25 cellular contexts compared by ENCODE assay signal in genomic region chr7:45129906-45130305, GRCh38. TPM values are rescaled to one million over a fixed set of nuclear protein-coding genes. Genes with fewer than 3 reads are reported as not detected.
DNase-seq lines count a peak whose midpoint lies in the region; ATAC-seq and TF ChIP-seq lines count a peak whose summit lies in the region.
"Had no signal": no experiment of that assay in that cellular context is flagged by ENCODE, and none has a peak within 500 bp of the region (broad histone marks: within the 10 kb centered on the region; RNA-seq: fewer than 3 reads in every experiment).

No MANE protein-coding gene starts in this region.

- no peak overlapping the region for H3K4me3 Mint-ChIP-seq in CD4-positive, alpha-beta memory T cell
- no peak overlapping the region for H3K4me3 Mint-ChIP-seq in activated T-helper 17 cell treated with anti-CD3 and anti-CD28 coated beads, Interleukin-2, amount 50 U/mL, for 72 hours
- peak overlapping the region; percentile 65 for H3K4me3 Mint-ChIP-seq in neural progenitor cell
- no peak overlapping the region for H3K4me3 Mint-ChIP-seq in stimulated activated naive CD8-positive, alpha-beta T cell treated with anti-CD3 and anti-CD28 coated beads, Interleukin-15, Interleukin-2, amounts not matched to agents 100 ng/mL and 50 ng/mL, for 24 hours

- no peaks in the 10 kb centered on the region for H3K36me3 Mint-ChIP-seq in CD4-positive, alpha-beta memory T cell
- no peaks in the 10 kb centered on the region for H3K36me3 Mint-ChIP-seq in activated T-helper 17 cell treated with anti-CD3 and anti-CD28 coated beads, Interleukin-2, amount 50 U/mL, for 72 hours (ENCODE audit: low read depth)
- H3K36me3 Mint-ChIP-seq in neural progenitor cell: no peaks in the 10 kb centered on the region
- no peaks in the 10 kb centered on the region for H3K36me3 Mint-ChIP-seq in stimulated activated naive CD8-positive, alpha-beta T cell treated with anti-CD3 and anti-CD28 coated beads, Interleukin-15, Interleukin-2, amounts not matched to agents 100 ng/mL and 50 ng/mL, for 24 hours (ENCODE audit: low read depth)

- H3K36me3 ChIP-seq in CD4-positive, alpha-beta memory T cell (ENCODE audit: insufficient read depth, low read length): no peaks in the 10 kb centered on the region
- H3K36me3 ChIP-seq in neural progenitor cell: no peaks in the 10 kb centered on the region

- no peak overlapping the region for H2AFZ ChIP-seq in neural progenitor cell (replicated peaks)

- H3K9ac ChIP-seq in neural progenitor cell: no peak overlapping the region
- H3K9ac ChIP-seq: KMS-11, SK-N-SH had no signal

- TF ChIP-seq CTCF in neural progenitor cell (IDR thresholded peaks at IDR 0.05): no peak

- H3K9me3 Mint-ChIP-seq in CD4-positive, alpha-beta memory T cell: no peaks in the 10 kb centered on the region
- no peaks in the 10 kb centered on the region for H3K9me3 Mint-ChIP-seq in activated T-helper 17 cell treated with anti-CD3 and anti-CD28 coated beads, Interleukin-2, amount 50 U/mL, for 72 hours
- no peaks in the 10 kb centered on the region for H3K9me3 Mint-ChIP-seq in neural progenitor cell
- H3K9me3 Mint-ChIP-seq in stimulated activated naive CD8-positive, alpha-beta T cell treated with anti-CD3 and anti-CD28 coated beads, Interleukin-15, Interleukin-2, amounts not matched to agents 100 ng/mL and 50 ng/mL, for 24 hours: no peaks in the 10 kb centered on the region
- H3K9me3 Mint-ChIP-seq: IgD-negative memory B cell had no signal

- H3K4me1 ChIP-seq in CD4-positive, alpha-beta memory T cell (ENCODE audit: insufficient read depth, low read length): no peaks in the 10 kb centered on the region
- no peaks in the 10 kb centered on the region for H3K4me1 ChIP-seq in neural progenitor cell

- H3K79me2 ChIP-seq in neural progenitor cell (ENCODE audit: low read depth): no peaks in the 10 kb centered on the region

- H3K27ac Mint-ChIP-seq in CD4-positive, alpha-beta memory T cell: peak overlapping the region in 4 of 7 donors; percentile 17 to 64 (median 37)
- peak overlapping the region; percentile 21 for H3K27ac Mint-ChIP-seq in activated T-helper 17 cell treated with anti-CD3 and anti-CD28 coated beads, Interleukin-2, amount 50 U/mL, for 72 hours
- peak overlapping the region; percentile 95 for H3K27ac Mint-ChIP-seq in neural progenitor cell
- H3K27ac Mint-ChIP-seq in stimulated activated naive CD8-positive, alpha-beta T cell treated with anti-CD3 and anti-CD28 coated beads, Interleukin-15, Interleukin-2, amounts not matched to agents 100 ng/mL and 50 ng/mL, for 24 hours: peak overlapping the region; percentile 19
- H3K27ac Mint-ChIP-seq: IgD-negative memory B cell had no signal

- H3K9me3 ChIP-seq in CD4-positive, alpha-beta memory T cell (ENCODE audit: control insufficient read depth in 1 of 2, low read length in 2 of 2): no peaks in the 10 kb centered on the region
- no peaks in the 10 kb centered on the region for H3K9me3 ChIP-seq in neural progenitor cell (ENCODE audit: low read depth)
- H3K9me3 ChIP-seq: SK-N-SH had no signal

- H3K4me1 Mint-ChIP-seq in CD4-positive, alpha-beta memory T cell: peaks cover 0 to 5% (median 0%) of the 10 kb centered on the region in 4 donors
- H3K4me1 Mint-ChIP-seq in activated T-helper 17 cell treated with anti-CD3 and anti-CD28 coated beads, Interleukin-2, amount 50 U/mL, for 72 hours: no peaks in the 10 kb centered on the region
- peaks cover 6% of the 10 kb centered on the region for H3K4me1 Mint-ChIP-seq in neural progenitor cell
- no peaks in the 10 kb centered on the region for H3K4me1 Mint-ChIP-seq in stimulated activated naive CD8-positive, alpha-beta T cell treated with anti-CD3 and anti-CD28 coated beads, Interleukin-15, Interleukin-2, amounts not matched to agents 100 ng/mL and 50 ng/mL, for 24 hours (ENCODE audit: low read depth)
- H3K4me1 Mint-ChIP-seq: IgD-negative memory B cell had no signal

- CTCF ChIA-PET in CD4-positive, alpha-beta memory T cell (lab: Charles Lee; ENCODE audit: partially characterized antibody): no interaction called here

- H3K27me3 ChIP-seq in CD4-positive, alpha-beta memory T cell (ENCODE audit: insufficient read depth, low read length): no peaks in the 10 kb centered on the region
- no peaks in the 10 kb centered on the region for H3K27me3 ChIP-seq in neural progenitor cell

- no peak overlapping the region for H3K27ac ChIP-seq in CD4-positive, alpha-beta memory T cell (ENCODE audit: low read depth, low read length)
- H3K27ac ChIP-seq in neural progenitor cell: no peak overlapping the region
- H3K27ac ChIP-seq: C4-2B, HL-60, KMS-11 had no signal

- intact Hi-C loops in CD4-positive, alpha-beta memory T cell (cut with micrococcal nuclease): no loop called here

- no peaks in the 10 kb centered on the region for H3K27me3 Mint-ChIP-seq in CD4-positive, alpha-beta memory T cell
- H3K27me3 Mint-ChIP-seq in activated T-helper 17 cell treated with anti-CD3 and anti-CD28 coated beads, Interleukin-2, amount 50 U/mL, for 72 hours: no peaks in the 10 kb centered on the region
- peaks cover 6% of the 10 kb centered on the region for H3K27me3 Mint-ChIP-seq in neural progenitor cell (ENCODE audit: insufficient read depth, low read depth)
- no peaks in the 10 kb centered on the region for H3K27me3 Mint-ChIP-seq in stimulated activated naive CD8-positive, alpha-beta T cell treated with anti-CD3 and anti-CD28 coated beads, Interleukin-15, Interleukin-2, amounts not matched to agents 100 ng/mL and 50 ng/mL, for 24 hours
- H3K27me3 Mint-ChIP-seq: IgD-negative memory B cell had no signal

- ATAC-seq in activated T-helper 17 cell treated with anti-CD3 and anti-CD28 coated beads, Interleukin-2, amount 50 U/mL, for 72 hours (replicated peaks): no peak
- no peak for ATAC-seq in GM21737 (IDR thresholded peaks at IDR 0.05; ENCODE audit: unreplicated experiment)
- ATAC-seq: PC-3 had no signal

- H3K4me2 ChIP-seq in neural progenitor cell: no peak overlapping the region
- H3K4me2 ChIP-seq: KMS-11, SK-N-SH had no signal

- POLR2A ChIA-PET in CD4-positive, alpha-beta memory T cell (lab: Charles Lee; ENCODE audit: partially characterized antibody): no interaction called here

- H4K20me1 ChIP-seq in neural progenitor cell (ENCODE audit: low read depth): no peaks in the 10 kb centered on the region

- no peak for DNase-seq in CD4-positive, alpha-beta memory T cell
- DNase-seq in neural progenitor cell (ENCODE audit: low spot score) (no peak), MV-4-11 (lab: John Stamatoyannopoulos, UW) (no peak)
- DNase-seq in activated CD4-positive, CD25-positive, alpha-beta regulatory T cell treated with anti-CD3 and anti-CD28 coated beads, Interleukin-2, amount 50 U/mL, for 72 hours: no peak
- DNase-seq: Calu3; DMS153; DND-41; MM.1S; NCI-H1092; NCI-H146; NCI-H2029; NCI-H446; NCI-H524 treated with DMSO at 0.1 percent for 48 hours; NCI-H774; NK-92 treated with Interleukin-12 subunit alpha and Interleukin-12 subunit beta, amount 100 ng/mL, for 24 hours; PC-3; SK-N-SH had no signal

- H3F3A ChIP-seq in neural progenitor cell (ENCODE audit: low read depth): no peaks in the 10 kb centered on the region

- no peak overlapping the region for H3K4me3 ChIP-seq in CD4-positive, alpha-beta memory T cell (ENCODE audit: low read length in 2 of 2)
- no peak overlapping the region for H3K4me3 ChIP-seq in neural progenitor cell

RNA-seq across cellular contexts. Expression of gene TBRG4, which starts 18.4 kb away (rescaled TPM):
- 100 to 1,000 TPM; 103 to 129 TPM for total RNA-seq in CD4-positive, alpha-beta memory T cell
- polyA plus RNA-seq in CD4-positive, alpha-beta memory T cell: 10 to 100 TPM; 48.5 to 65.3 TPM
- 100 to 1,000 TPM; 119 to 177 TPM for total RNA-seq in activated T-helper 17 cell treated with anti-CD3 and anti-CD28 coated beads, Interleukin-2, amount 50 U/mL, for 72 hours
- 32.2 and 63.7 TPM in 2 replicates for total RNA-seq in neural progenitor cell (ENCODE audit: low replicate concordance)

RNA-seq across cellular contexts. Expression of gene RAMP3, which starts 27.7 kb away (rescaled TPM):
- total RNA-seq in CD4-positive, alpha-beta memory T cell: not detected
- polyA plus RNA-seq in CD4-positive, alpha-beta memory T cell: 1 to 10 TPM in 1 of 2 donors, under 1 TPM in 1; 0.38 to 1.6 TPM
- not detected for total RNA-seq in activated T-helper 17 cell treated with anti-CD3 and anti-CD28 coated beads, Interleukin-2, amount 50 U/mL, for 72 hours
- not detected in 2 replicates for total RNA-seq in neural progenitor cell (ENCODE audit: low replicate concordance)
- total RNA-seq: A673, Calu3, PC-3 had no signal
- polyA plus RNA-seq: IgD-negative memory B cell, SK-N-SH had no signal

RNA-seq across cellular contexts. Expression of gene NACAD, which starts 41.1 kb away (rescaled TPM):
- not detected for total RNA-seq in CD4-positive, alpha-beta memory T cell
- polyA plus RNA-seq in CD4-positive, alpha-beta memory T cell: not detected
- 1 to 10 TPM in 1 of 2 donors, under 1 TPM in 1; 0.71 to 1.3 TPM for total RNA-seq in activated T-helper 17 cell treated with anti-CD3 and anti-CD28 coated beads, Interleukin-2, amount 50 U/mL, for 72 hours
- total RNA-seq in neural progenitor cell (ENCODE audit: low replicate concordance): 0.39 and 1.5 TPM in 2 replicates
- polyA plus RNA-seq: IgD-negative memory B cell had no signal

Comparison
In these comparisons a context has a peak if more than half of its experiments do, and no peak if none do; other contexts are left out.
1. H3K27ac Mint-ChIP-seq: peak in every context shown above with its lines; median percentile 95 in neural progenitor cell; 37 in CD4-positive, alpha-beta memory T cell; 21 in activated T-helper 17 cell treated with anti-CD3 and anti-CD28 coated beads, Interleukin-2, amount 50 U/mL, for 72 hours; 19 in stimulated activated naive CD8-positive, alpha-beta T cell treated with anti-CD3 and anti-CD28 coated beads, Interleukin-15, Interleukin-2, amounts not matched to agents 100 ng/mL and 50 ng/mL, for 24 hours.